ENCODE assay signal across 2 cellular contexts in the genomic region with DNA sequence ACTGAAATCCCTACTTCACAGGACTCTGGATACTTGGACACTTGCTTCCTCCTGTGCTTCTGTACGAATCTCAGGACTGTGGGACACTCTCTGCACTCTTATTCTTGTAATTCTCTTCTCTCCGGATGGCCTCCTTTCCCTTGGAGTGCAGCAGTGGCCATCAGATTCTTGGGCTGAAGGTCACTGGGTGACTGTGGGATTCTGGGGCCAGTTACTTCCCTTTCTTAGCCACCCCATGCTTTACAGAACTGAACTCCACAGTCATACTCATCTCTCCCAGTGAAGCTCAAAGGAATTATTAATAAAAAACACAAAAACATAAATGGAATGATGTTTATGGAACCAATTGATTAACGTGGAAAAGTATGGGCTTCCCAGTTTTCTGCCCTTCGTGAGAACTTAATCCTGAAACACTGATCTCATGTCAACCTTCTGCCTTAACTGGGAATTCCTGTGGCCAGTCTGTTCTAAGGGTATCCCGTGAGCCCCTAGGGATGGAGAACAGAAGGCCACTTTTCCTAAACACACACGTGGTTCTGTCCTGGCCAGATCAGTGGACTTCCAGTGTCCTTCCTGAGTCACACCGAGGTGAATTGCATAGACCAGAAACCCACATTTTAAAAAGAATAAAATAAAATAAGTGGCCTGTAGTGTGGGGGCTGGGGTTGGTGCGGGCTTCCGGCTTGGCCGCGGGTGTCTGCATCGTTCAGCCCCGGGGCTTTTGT.
TF ChIP-seq lines count a peak whose summit lies in the region.

No MANE protein-coding gene starts in this region.

TF ChIP-seq in H1, 55 proteins besides CTCF, POLR2A, EP300 and RAD21:
- TF ChIP-seq ASH2L (IDR thresholded peaks at IDR 0.05; ENCODE audit: low read length), result no peak
- TF ChIP-seq EZH2 (IDR thresholded peaks at IDR 0.05; ENCODE audit: low read depth, low read length, severe bottlenecking), result peak; percentile 55
- no peak for TF ChIP-seq CREB1 (IDR thresholded peaks at IDR 0.05)

TF ChIP-seq in neural cell, 6 proteins besides CTCF, POLR2A, EP300 and RAD21:
- TF ChIP-seq POLR2AphosphoS5 (IDR thresholded peaks at IDR 0.05), result no peak
- no peak for TF ChIP-seq EZH2 (IDR thresholded peaks at IDR 0.05; ENCODE audit: borderline replicate concordance, insufficient read depth, low read length, poor library complexity, severe bottlenecking)
- no peak for TF ChIP-seq SMC3 (conservative IDR thresholded peaks at IDR 0.05; ENCODE audit: poor library complexity)
- no peak for TF ChIP-seq TAF1 (IDR thresholded peaks at IDR 0.05; ENCODE audit: low read depth)
